8 cellular contexts compared by ENCODE assay signal in the genomic region with DNA sequence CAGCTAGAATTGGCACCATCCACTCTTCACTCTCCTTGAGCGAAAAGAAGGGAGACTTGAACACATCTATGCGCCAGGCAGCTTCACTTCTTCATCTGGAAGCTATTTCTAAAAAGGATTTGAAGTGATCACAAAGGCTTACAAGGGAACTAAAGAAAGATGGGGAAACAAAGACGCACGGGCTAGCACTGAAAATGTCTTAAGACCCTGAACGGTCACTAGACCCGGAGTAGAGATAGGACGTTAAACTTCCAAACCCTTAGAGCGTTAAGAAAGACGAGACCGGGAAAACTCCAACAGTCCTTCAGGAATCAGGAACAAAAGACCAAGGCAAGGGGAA. TPM values are rescaled to one million over a fixed set of nuclear protein-coding genes. Genes with fewer than 3 reads are reported as not detected.
DNase-seq lines count a peak whose midpoint lies in the region; ATAC-seq and TF ChIP-seq lines count a peak whose summit lies in the region.

No MANE protein-coding gene starts in this region.

- H3K4me2 ChIP-seq in GM23248 (ENCODE audit: unreplicated experiment), result peak overlapping the region; percentile 85
- H3K4me2 ChIP-seq in OCI-LY3 (ENCODE audit: low read length), result peak overlapping the region; percentile 73

- H3K36me3 ChIP-seq in GM23248 (ENCODE audit: low read depth) (no peaks in the 10 kb centered on the region), OCI-LY3 (replicated peaks; ENCODE audit: low read depth, low read length) (no peaks in the 10 kb centered on the region), heart right ventricle (no peaks in the 10 kb centered on the region)

- no peaks in the 10 kb centered on the region for H3K36me3 Mint-ChIP-seq in natural killer cell treated with Interleukin-12 subunit alpha and Interleukin-12 subunit beta and Interleukin-15 and Interleukin-18, amount 100 ng/mL, for 72 hours

- H3K27ac ChIP-seq in GM23248 (no peak overlapping the region), OCI-LY3 (ENCODE audit: low read length) (no peak overlapping the region), heart right ventricle (peak overlapping the region in 6 of 10 donors; percentile 29 to 69 (median 54))

- in situ Hi-C loops in GM23248 (cut with MboI), result no loop called here

- H3K27me3 ChIP-seq in GM23248 (replicated peaks; ENCODE audit: insufficient read depth) (peaks cover 47% of the 10 kb centered on the region), OCI-LY3 (ENCODE audit: low read depth, low read length) (peaks cover 53% of the 10 kb centered on the region), heart right ventricle (peaks cover 0 to 67% (median 45%) of the 10 kb centered on the region in 7 donors)

- peak in 7 of 8 donors; percentile 4 to 40 (median 18) for ATAC-seq in heart right ventricle
- ATAC-seq in natural killer cell treated with Interleukin-12 subunit alpha and Interleukin-12 subunit beta and Interleukin-15 and Interleukin-18, amount 100 ng/mL, for 72 hours, result no peak

- no peaks in the 10 kb centered on the region for H3K9me2 ChIP-seq in GM23248 (ENCODE audit: insufficient read depth)

- H3K4me1 Mint-ChIP-seq in natural killer cell treated with Interleukin-12 subunit alpha and Interleukin-12 subunit beta and Interleukin-15 and Interleukin-18, amount 100 ng/mL, for 72 hours (ENCODE audit: low read depth in 2 of 2), result peaks cover 4 to 10% of the 10 kb centered on the region in 2 donors

- DNase-seq in GM23248, result no peak
- DNase-seq in heart right ventricle, result no peak
- DNase-seq in skeletal muscle cell (ENCODE audit: low read depth), result no peak
- no peak for DNase-seq in NK-92 (lab: John Stamatoyannopoulos, UW; ENCODE audit: unreplicated experiment)
- no peak for DNase-seq in inferior parietal cortex (ENCODE audit: extremely low spot score)
- DNase-seq in natural killer cell treated with Interleukin-12 subunit alpha and Interleukin-12 subunit beta and Interleukin-15 and Interleukin-18, amount 100 ng/mL, for 72 hours (ENCODE audit: low spot score), result no peak
- no peak for DNase-seq in NCI-H526 treated with DMSO at 0.1 percent for 48 hours (lab: John Stamatoyannopoulos, UW)

- 22 to 24% methylated on average over 10 of the region's 10 CpGs for WGBS in GM23248 (ENCODE audit: low coverage in 1 of 2, low lambda C conversion rate in 2 of 2, missing lambda C conversion rate in 2 of 2), 2 experiments
- WGBS in heart right ventricle, 2 donors, result 17 to 19% methylated on average over 10 of the region's 10 CpGs

- H3K27ac Mint-ChIP-seq in natural killer cell treated with Interleukin-12 subunit alpha and Interleukin-12 subunit beta and Interleukin-15 and Interleukin-18, amount 100 ng/mL, for 72 hours, result no peak overlapping the region

- H3K79me2 ChIP-seq in GM23248 (ENCODE audit: insufficient read depth) (no peaks in the 10 kb centered on the region), OCI-LY3 (ENCODE audit: low read length) (no peaks in the 10 kb centered on the region)

- H3K4me3 Mint-ChIP-seq in natural killer cell treated with Interleukin-12 subunit alpha and Interleukin-12 subunit beta and Interleukin-15 and Interleukin-18, amount 100 ng/mL, for 72 hours, result no peak overlapping the region

- H3K9ac ChIP-seq in GM23248, result no peak overlapping the region
- no peak overlapping the region for H3K9ac ChIP-seq in OCI-LY3 (ENCODE audit: low read length)

- no peaks in the 10 kb centered on the region for H3K9me3 Mint-ChIP-seq in natural killer cell treated with Interleukin-12 subunit alpha and Interleukin-12 subunit beta and Interleukin-15 and Interleukin-18, amount 100 ng/mL, for 72 hours

- H3K4me3 ChIP-seq in GM23248, result peak overlapping the region; percentile 64
- H3K4me3 ChIP-seq in OCI-LY3 (ENCODE audit: low read length), result peak overlapping the region; percentile 50
- peak overlapping the region in 9 of 10 donors; percentile 22 to 57 (median 52) for H3K4me3 ChIP-seq in heart right ventricle
- peak overlapping the region; percentile 42 for H3K4me3 ChIP-seq in skeletal muscle cell (ENCODE audit: low read depth, low read length)

- no peaks in the 10 kb centered on the region for H3F3A ChIP-seq in GM23248 (ENCODE audit: insufficient read depth)

- intact Hi-C loops in heart right ventricle (cut with DNase I), result loop anchor here in 9 of 10 donors (5.0 to 10.0 kb wide), 6 partner anchors 42 to 149 kb away; partner anchors contain the start of genes CLCN2 (in 1 of the 9), POLR2H (in 1 of the 9) and THPO (in 1 of the 9)

- H3K9me3 ChIP-seq in GM23248 (ENCODE audit: low read depth) (peaks cover 4% of the 10 kb centered on the region), OCI-LY3 (ENCODE audit: insufficient read depth, low read length) (no peaks in the 10 kb centered on the region), heart right ventricle (peaks cover 0 to 7% (median 0%) of the 10 kb centered on the region in 11 donors)

- TF ChIP-seq CTCF in OCI-LY3 (IDR thresholded peaks at IDR 0.05; ENCODE audit: low read depth, low read length), result no peak; the same call in 1 of the 2 replicates
- TF ChIP-seq CTCF in heart right ventricle (IDR thresholded peaks at IDR 0.05), result no peak

- peaks cover 41 to 68% of the 10 kb centered on the region in 2 donors for H3K27me3 Mint-ChIP-seq in natural killer cell treated with Interleukin-12 subunit alpha and Interleukin-12 subunit beta and Interleukin-15 and Interleukin-18, amount 100 ng/mL, for 72 hours

- H4K20me1 ChIP-seq in GM23248 (ENCODE audit: insufficient read depth) (no peaks in the 10 kb centered on the region), OCI-LY3 (ENCODE audit: insufficient read depth, low read length) (no peaks in the 10 kb centered on the region)

- H2AFZ ChIP-seq in GM23248, result peak overlapping the region; percentile 74
- 0 out of 2 replicates have a peak overlapping the region, but pooled peaks have one; percentile 63 for H2AFZ ChIP-seq in OCI-LY3 (ENCODE audit: low read depth, low read length)

- H3K4me1 ChIP-seq in GM23248 (ENCODE audit: insufficient read depth) (no peaks in the 10 kb centered on the region), OCI-LY3 (ENCODE audit: low read length) (peaks cover 2% of the 10 kb centered on the region; the same call in 1 of the 2 replicates), heart right ventricle (peaks cover 0 to 23% (median 10%) of the 10 kb centered on the region in 9 donors)

RNA-seq across cellular contexts. Expression of gene EPHB3, which starts 47.5 kb away (rescaled TPM):
- 3.0 and 16.9 TPM in 2 replicates for total RNA-seq in GM23248 (2014; rRNA removed; shearing (Covaris generic))
- polyA plus RNA-seq in GM23248 (2016; fragmentation: Nextera tagmentation; extraction: Ambion mirVana) (1.6 and 1.7 TPM in 2 replicates), heart right ventricle (under 1 TPM; 0.51 to 0.96 TPM)
- 1 to 10 TPM in 7 of 10 donors, under 1 TPM in 3; 0.38 to 4.0 (median 2.3) TPM for total RNA-seq in heart right ventricle
- total RNA-seq in natural killer cell treated with Interleukin-12 subunit alpha and Interleukin-12 subunit beta and Interleukin-15 and Interleukin-18, amount 100 ng/mL, for 72 hours, result not detected

Comparison
In these comparisons a context has a peak if more than half of its experiments do, and no peak if none do; other contexts are left out.
1. H3K27ac ChIP-seq: peak in heart right ventricle (6 of 10); none in GM23248 (single experiment) and OCI-LY3 (single experiment).
2. ATAC-seq: peak in heart right ventricle (7 of 8); none in natural killer cell treated with Interleukin-12 subunit alpha and Interleukin-12 subunit beta and Interleukin-15 and Interleukin-18, amount 100 ng/mL, for 72 hours (0 of 2).
3. Peak in every context shown above with its lines, with median percentiles within 50 percentile points of each other: H3K4me3 ChIP-seq.